In the genomic region with DNA sequence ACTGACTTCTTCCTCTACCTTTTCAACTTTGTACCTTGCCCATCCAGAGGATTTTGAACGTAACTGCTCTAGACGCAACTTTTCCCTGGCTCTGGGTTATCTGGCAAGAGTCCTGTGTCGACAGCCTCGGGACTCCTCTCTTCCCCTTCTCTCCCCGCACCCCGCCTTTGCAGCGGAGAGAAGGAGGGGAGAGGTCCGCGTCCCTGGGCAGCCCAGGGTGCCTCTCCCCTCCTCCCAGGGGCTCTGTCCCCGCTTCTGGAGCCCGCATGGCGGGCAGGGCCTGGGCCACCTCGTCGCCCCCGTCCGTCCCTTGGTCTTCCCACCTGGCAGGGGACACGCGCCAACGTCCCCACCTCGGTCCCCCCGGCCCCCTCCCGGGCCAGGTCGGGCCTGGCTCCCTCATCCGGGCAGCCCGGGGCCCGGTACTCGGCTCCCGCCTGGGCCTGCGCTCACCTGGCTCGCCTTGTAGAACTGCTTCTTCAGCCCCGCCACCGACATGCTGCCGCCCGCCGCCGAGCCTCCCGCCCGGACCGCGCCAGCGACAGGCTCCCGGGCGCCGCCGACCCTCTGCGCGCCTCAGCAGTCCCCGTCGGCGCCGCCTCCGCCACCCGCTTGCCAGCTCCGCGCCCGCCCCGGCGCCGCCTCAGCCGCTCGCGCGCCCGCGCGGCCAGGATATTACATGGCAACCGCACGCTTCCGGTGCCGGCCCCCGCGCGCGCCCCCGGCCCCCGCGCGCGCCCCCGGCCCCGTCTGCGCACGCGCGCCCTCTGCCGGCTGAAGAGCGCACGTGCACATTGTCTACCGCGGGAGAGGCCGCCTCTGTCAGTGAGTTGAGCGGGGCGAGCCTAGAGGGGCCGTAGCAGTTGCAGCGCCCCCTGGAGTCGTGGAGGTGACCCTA, we compare ENCODE assay signal across 8 cellular contexts. TPM values are rescaled to one million over a fixed set of nuclear protein-coding genes. Genes with fewer than 3 reads are reported as not detected.
DNase-seq lines count a peak whose midpoint lies in the region; TF ChIP-seq lines count a peak whose summit lies in the region.

SH3GL1 (minus strand) TSS at position 677 of the 898 bp plus-strand sequence; CDS start at position 498, 179 bp downstream.

- TF ChIP-seq CTCF in H9 (conservative IDR thresholded peaks at IDR 0.05), result peak; percentile 94
- TF ChIP-seq CTCF in foreskin fibroblast (IDR thresholded peaks at IDR 0.05; ENCODE audit: low read depth, low read length), result peak; percentile 88
- peak; percentile 94 for TF ChIP-seq CTCF in neural progenitor cell (IDR thresholded peaks at IDR 0.05)

- peak within 1 kb of the TSS in 2 of 3 experiments; percentile 90 to 97; a peak in 5 of 7 replicates for H3K27ac Mint-ChIP-seq in H9
- H3K27ac Mint-ChIP-seq in neural progenitor cell, result peak within 1 kb of the TSS; percentile 65

- H3K27me3 Mint-ChIP-seq in H9 (ENCODE audit: low read depth) (no peaks in the 10 kb centered on the region), neural progenitor cell (ENCODE audit: insufficient read depth, low read depth) (no peaks in the 10 kb centered on the region)

- no peak within 1 kb of the TSS for H4K8ac ChIP-seq in H9 (replicated peaks; ENCODE audit: insufficient read length, low read depth, low read length)

- H2AK5ac ChIP-seq in H9 (ENCODE audit: insufficient read length, low read length), result no peak within 1 kb of the TSS

- H3K4me1 Mint-ChIP-seq in H9 (peaks cover 47 to 50% of the 10 kb centered on the region in 2 experiments), neural progenitor cell (peaks cover 50% of the 10 kb centered on the region)

- H3K23ac ChIP-seq in H9 (ENCODE audit: insufficient read length, low read depth, low read length), result no peak within 1 kb of the TSS

- H3K79me2 ChIP-seq in H9 (ENCODE audit: insufficient read depth, low read length) (peaks cover 39% of the 10 kb centered on the region), neural progenitor cell (ENCODE audit: low read depth) (peaks cover 77% of the 10 kb centered on the region)

- H3K27ac ChIP-seq in H9 (ENCODE audit: insufficient read length, low read depth, low read length) (no peak within 1 kb of the TSS), neural progenitor cell (no peak within 1 kb of the TSS)

- H4K5ac ChIP-seq in H9 (ENCODE audit: insufficient read length, low read depth, low read length), result no peak within 1 kb of the TSS

- H3K9me3 ChIP-seq in H9 (ENCODE audit: control insufficient read depth, low read depth, low read length), result no peaks in the 10 kb centered on the region
- no peaks in the 10 kb centered on the region for H3K9me3 ChIP-seq in neural progenitor cell (ENCODE audit: low read depth)

- peak within 1 kb of the TSS; percentile 72 for H3K9ac ChIP-seq in H9 (ENCODE audit: extremely low read depth, insufficient read length, low read length)
- H3K9ac ChIP-seq in neural progenitor cell, result peak within 1 kb of the TSS; percentile 90

- peaks cover 9% of the 10 kb centered on the region for H3K23me2 ChIP-seq in H9 (ENCODE audit: insufficient read length, low read depth, low read length, poor library complexity, severe bottlenecking)

- H2BK120ac ChIP-seq in H9 (ENCODE audit: low read depth, low read length, poor library complexity, severe bottlenecking), result no peak within 1 kb of the TSS

- H3K4ac ChIP-seq in H9 (ENCODE audit: low read depth, low read length), result no peak within 1 kb of the TSS

- H3T11ph ChIP-seq in H9 (ENCODE audit: low read length), result no peak within 1 kb of the TSS

- H2AFZ ChIP-seq in H9 (ENCODE audit: low read length) (no peak within 1 kb of the TSS), neural progenitor cell (replicated peaks) (no peak within 1 kb of the TSS)

- peak; percentile 93 for DNase-seq in G401 (ENCODE audit: low spot score)
- DNase-seq in H9, result peak; percentile 91
- DNase-seq in M059J (ENCODE audit: low read depth), result peak; percentile 77
- peak; percentile 98 for DNase-seq in activated effector memory CD4-positive, alpha-beta T cell treated with anti-CD3 and anti-CD28 coated beads, Interleukin-2, amount 50 U/mL, for 16 hours
- DNase-seq in foreskin fibroblast, result peak; percentile 83 to 96
- DNase-seq in neural progenitor cell (ENCODE audit: low spot score), result peak; percentile 96
- DNase-seq in stromal cell of bone marrow (ENCODE audit: low read depth), result peak; percentile 67

- H2BK20ac ChIP-seq in H9 (ENCODE audit: low read depth, low read length, poor library complexity, severe bottlenecking), result no peak within 1 kb of the TSS

- H2BK15ac ChIP-seq in H9 (ENCODE audit: low read depth, low read length), result no peak within 1 kb of the TSS

- H2BK12ac ChIP-seq in H9 (ENCODE audit: insufficient read length, low read depth, low read length), result no peak within 1 kb of the TSS

- no peak within 1 kb of the TSS; the same call in 1 of the 2 replicates for H3K14ac ChIP-seq in H9 (ENCODE audit: insufficient read depth, low read length)

- H3F3A ChIP-seq in neural progenitor cell (ENCODE audit: low read depth), result peaks cover 44% of the 10 kb centered on the region

- H3K36me3 Mint-ChIP-seq in H9 (ENCODE audit: insufficient read depth in 1 of 3, low read depth in 3 of 3) (peaks cover 14 to 36% (median 34%) of the 10 kb centered on the region in 3 experiments; a peak in 6 of 7 replicates), neural progenitor cell (peaks cover 17% of the 10 kb centered on the region)

- TF ChIP-seq POLR2A in Raji (IDR thresholded peaks at IDR 0.05; ENCODE audit: insufficient read depth, low read depth, low read length), result peak; percentile 81

- in situ Hi-C loops in G401 (cut with HindIII; ENCODE audit: low sequenced_read_pairs), result no loop called here

- peak within 1 kb of the TSS; percentile 81 to 98 for H3K4me3 Mint-ChIP-seq in H9
- peak within 1 kb of the TSS; percentile 96 for H3K4me3 Mint-ChIP-seq in neural progenitor cell

- H3K27me3 ChIP-seq in H9 (ENCODE audit: insufficient read depth, low read length) (no peaks in the 10 kb centered on the region), neural progenitor cell (no peaks in the 10 kb centered on the region)

- peak within 1 kb of the TSS; percentile 95 to 98 for H3K4me3 ChIP-seq in foreskin fibroblast (ENCODE audit: low read depth in 1 of 2, low read length in 2 of 2)
- peak within 1 kb of the TSS; percentile 98 for H3K4me3 ChIP-seq in neural progenitor cell

- peaks cover 3% of the 10 kb centered on the region; the same call in 1 of the 2 replicates for H3K4me1 ChIP-seq in H9 (ENCODE audit: insufficient read depth, low read length)
- H3K4me1 ChIP-seq in neural progenitor cell, result peaks cover 44% of the 10 kb centered on the region

- H3K56ac ChIP-seq in H9 (ENCODE audit: insufficient read length, low read depth, low read length), result no peak within 1 kb of the TSS

- H3K9me3 Mint-ChIP-seq in H9 (no peaks in the 10 kb centered on the region), neural progenitor cell (no peaks in the 10 kb centered on the region)

- no peaks in the 10 kb centered on the region for H4K20me1 ChIP-seq in H9 (ENCODE audit: control insufficient read depth, insufficient read depth, insufficient read length)
- H4K20me1 ChIP-seq in neural progenitor cell (ENCODE audit: low read depth), result peaks cover 64% of the 10 kb centered on the region

- no peak within 1 kb of the TSS for H3K18ac ChIP-seq in H9 (ENCODE audit: insufficient read length, low read depth, low read length)

- H3K36me3 ChIP-seq in neural progenitor cell, result no peaks in the 10 kb centered on the region

- peak within 1 kb of the TSS; percentile 93 for H3K4me2 ChIP-seq in H9 (ENCODE audit: insufficient read depth, insufficient read length, low read length)
- H3K4me2 ChIP-seq in neural progenitor cell, result peak within 1 kb of the TSS; percentile 95

- H4K91ac ChIP-seq in H9 (ENCODE audit: insufficient read length, low read depth, low read length), result no peak within 1 kb of the TSS

- peaks cover 12% of the 10 kb centered on the region for H3K79me1 ChIP-seq in H9 (ENCODE audit: insufficient read depth, low read depth, low read length, poor library complexity, severe bottlenecking)

- no CpG with 5 or more reads among the region's 96 CpGs for WGBS in H9 (ENCODE audit: extremely low coverage, insufficient read length, low lambda C conversion rate)

- no peak within 1 kb of the TSS for H2BK5ac ChIP-seq in H9 (ENCODE audit: insufficient read length, low read length)

RNA-seq across cellular contexts. Expression of gene SH3GL1, which starts in this region (rescaled TPM):
- total RNA-seq in G401 (2014; rRNA removed; shearing (Covaris generic)), result 95.8 and 109 TPM in 2 replicates
- 85.5 TPM in 2 replicates for total RNA-seq in H9 (2021)
- total RNA-seq in M059J (2014; rRNA removed; shearing (Covaris generic)), result 60.5 and 99.7 TPM in 2 replicates
- total RNA-seq in neural progenitor cell (ENCODE audit: low replicate concordance), result 25.3 and 87.0 TPM in 2 replicates
